11 cellular contexts compared by ENCODE assay signal in genomic region chr1:31588751-31589515, GRCh38. TPM values are rescaled to one million over a fixed set of nuclear protein-coding genes. Genes with fewer than 3 reads are reported as not detected.
A peak's percentile ranks its signal among the peaks of the same experiment; 100 is the strongest.
DNase-seq lines count a peak whose midpoint lies in the region; ATAC-seq and TF ChIP-seq lines count a peak whose summit lies in the region.
"Had no signal": no experiment of that assay in that cellular context is flagged by ENCODE, and none has a peak within 500 bp of the region (broad histone marks: within the 10 kb centered on the region; RNA-seq: fewer than 3 reads in every experiment).

No MANE protein-coding gene starts in this region.

- TF ChIP-seq CTCF in breast epithelium (IDR thresholded peaks at IDR 0.05): no peak
- TF ChIP-seq CTCF in MCF 10A (IDR thresholded peaks at IDR 0.05; ENCODE audit: unreplicated experiment): no peak
- TF ChIP-seq CTCF in fibroblast of the aortic adventitia (IDR thresholded peaks at IDR 0.05; ENCODE audit: insufficient read depth, low read length): no peak

- H3K27me3 Mint-ChIP-seq in MCF 10A (ENCODE audit: insufficient read depth, unreplicated experiment): no peaks in the 10 kb centered on the region

- H3K9me3 Mint-ChIP-seq in MCF 10A (ENCODE audit: unreplicated experiment): no peaks in the 10 kb centered on the region
- H3K9me3 Mint-ChIP-seq: naive B cell had no signal

- no TSS peak for BruUV-seq in MCF 10A (replicated peaks; lab: Mats Ljungman, UMichigan)

- no peaks in the 10 kb centered on the region for H3K36me3 Mint-ChIP-seq in MCF 10A (ENCODE audit: insufficient read depth, unreplicated experiment)
- H3K36me3 Mint-ChIP-seq: naive B cell had no signal

- WGBS in aorta, 2 donors: 8% methylated on average over 54 to 62 of the region's 62 CpGs

- H3K27ac ChIP-seq in breast epithelium (peak overlapping the region; percentile 90 to 92), muscle layer of duodenum (ENCODE audit: low read length) (peak overlapping the region; percentile 79), aorta (ENCODE audit: low read depth in 1 of 2, low read length in 2 of 2) (peak overlapping the region; percentile 83 to 89)
- H3K27ac ChIP-seq: HL-60 had no signal

- POLR2A ChIA-PET in MCF 10A (lab: Yijun Ruan, JAX): interaction anchor here (0.6 kb wide), 1 partner anchor 53 kb away, joined by 3 read pairs; no protein-coding TSS in a partner anchor

- H3K4me3 ChIP-seq in breast epithelium: peak overlapping the region; percentile 43 to 76 (median 49)
- peak overlapping the region; percentile 41 for H3K4me3 ChIP-seq in fibroblast of the aortic adventitia (ENCODE audit: low read depth, low read length)
- peak overlapping the region; percentile 33 to 58 for H3K4me3 ChIP-seq in muscle layer of duodenum (ENCODE audit: low read depth in 1 of 2, low read length in 2 of 2)
- H3K4me3 ChIP-seq in aorta (ENCODE audit: low read length in 2 of 2): no peak overlapping the region

- no peak for TF ChIP-seq POLR2A in breast epithelium (IDR thresholded peaks at IDR 0.05)

- peak in 1 of 2 donors; percentile 16 for DNase-seq in breast epithelium (ENCODE audit: low spot score in 2 of 2)
- DNase-seq in MCF 10A (ENCODE audit: unreplicated experiment): no peak
- DNase-seq in fibroblast of the aortic adventitia (ENCODE audit: low read depth): no peak
- DNase-seq in aorta: peak; percentile 81 to 91
- no peak for DNase-seq in cerebellar nuclear complex (lab: John Stamatoyannopoulos, UW)
- DNase-seq in NCI-H146 (lab: John Stamatoyannopoulos, UW): no peak
- DNase-seq: naive B cell; stimulated activated naive CD8-positive, alpha-beta T cell treated with anti-CD3 and anti-CD28 coated beads, Interleukin-15, Interleukin-2, amounts not matched to agents 100 U/mL and 50 U/mL, for 24 hours had no signal

- no peak overlapping the region for H3K27ac Mint-ChIP-seq in MCF 10A (ENCODE audit: low read depth, unreplicated experiment)
- H3K27ac Mint-ChIP-seq: naive B cell had no signal

- H3K27me3 ChIP-seq in breast epithelium (no peaks in the 10 kb centered on the region), muscle layer of duodenum (ENCODE audit: low read depth, low read length) (no peaks in the 10 kb centered on the region), aorta (ENCODE audit: control insufficient read depth in 1 of 2, insufficient read depth in 2 of 2, low read length in 1 of 2) (no peaks in the 10 kb centered on the region)

- H3K4me1 Mint-ChIP-seq in MCF 10A (ENCODE audit: insufficient read depth, unreplicated experiment): peaks cover 11% of the 10 kb centered on the region

- no peak overlapping the region for H3K4me3 Mint-ChIP-seq in MCF 10A (ENCODE audit: unreplicated experiment)

- ATAC-seq in aorta (ENCODE audit: low FRiP score) (peak; percentile 57), HG02970 (IDR thresholded peaks at IDR 0.05; ENCODE audit: low FRiP score, unreplicated experiment) (no peak)
- ATAC-seq: stimulated activated naive CD8-positive, alpha-beta T cell treated with anti-CD3 and anti-CD28 coated beads, Interleukin-15, Interleukin-2, amounts not matched to agents 100 U/mL and 50 U/mL, for 24 hours had no signal

- no peaks in the 10 kb centered on the region for H3K9me3 ChIP-seq in breast epithelium
- no peaks in the 10 kb centered on the region for H3K9me3 ChIP-seq in muscle layer of duodenum (ENCODE audit: control insufficient read depth in 1 of 2, low read length in 2 of 2)
- H3K9me3 ChIP-seq in aorta (ENCODE audit: control insufficient read depth, low read length): no peaks in the 10 kb centered on the region

- CTCF ChIA-PET in MCF 10A (lab: Yijun Ruan, JAX): no interaction called here

- H3K36me3 ChIP-seq in breast epithelium: no peaks in the 10 kb centered on the region
- peaks cover 12 to 15% of the 10 kb centered on the region in 2 donors for H3K36me3 ChIP-seq in muscle layer of duodenum (ENCODE audit: control insufficient read depth in 1 of 2, insufficient read depth in 2 of 2, low read length in 2 of 2)
- H3K36me3 ChIP-seq in aorta (ENCODE audit: control insufficient read depth in 1 of 2, insufficient read depth in 2 of 2, low read length in 1 of 2): peaks cover 0 to 7% of the 10 kb centered on the region in 2 donors

- intact Hi-C loops in breast epithelium (cut with DNase I; ENCODE audit: low total_unique reads): no loop called here
- intact Hi-C loops in MCF 10A (cut with micrococcal nuclease): no loop called here
- intact Hi-C loops in aorta (cut with DNase I): no loop called here

- peaks cover 6 to 13% of the 10 kb centered on the region in 2 donors for H3K4me1 ChIP-seq in breast epithelium
- peaks cover 7 to 42% of the 10 kb centered on the region in 2 donors for H3K4me1 ChIP-seq in muscle layer of duodenum (ENCODE audit: control insufficient read depth in 1 of 2, insufficient read depth in 2 of 2, low read length in 2 of 2)
- peaks cover 0 to 3% of the 10 kb centered on the region in 2 donors for H3K4me1 ChIP-seq in aorta (ENCODE audit: control insufficient read depth in 1 of 2, insufficient read depth in 2 of 2, low read length in 2 of 2)

RNA-seq across cellular contexts. Expression of gene TINAGL1, which starts 12.6 kb away (rescaled TPM):
- total RNA-seq in breast epithelium (100 to 1,000 TPM in 2 of 3 donors, 10 to 100 TPM in 1; 85.9 to 187 (median 144) TPM), MCF 10A (2022) (2.7 and 2.9 TPM in 2 replicates), fibroblast of the aortic adventitia (ENCODE audit: low replicate concordance) (1.2 and 99.8 TPM in 2 replicates), aorta (100 to 1,000 TPM; 317 to 506 TPM)
- 100 to 1,000 TPM; 158 to 325 TPM for polyA plus RNA-seq in aorta

RNA-seq across cellular contexts. Expression of gene HCRTR1, which starts 28.6 kb away (rescaled TPM):
- not detected for total RNA-seq in breast epithelium
- not detected in 2 replicates for total RNA-seq in MCF 10A (2022)
- total RNA-seq in fibroblast of the aortic adventitia (ENCODE audit: low replicate concordance): 0.18 TPM in 1 of 2 replicates, not detected in the other
- under 1 TPM in 1 of 2 donors, not detected in 1; 0.42 TPM for total RNA-seq in aorta
- under 1 TPM in 1 of 2 donors, not detected in 1; 0.18 TPM for polyA plus RNA-seq in aorta

RNA-seq across cellular contexts. Expression of gene PEF1, which starts 55.7 kb away (rescaled TPM):
- total RNA-seq in breast epithelium: 10 to 100 TPM; 67.8 to 84.9 (median 70.1) TPM
- 56.7 and 61.1 TPM in 2 replicates for total RNA-seq in MCF 10A (2022)
- 33.3 and 59.8 TPM in 2 replicates for total RNA-seq in fibroblast of the aortic adventitia (ENCODE audit: low replicate concordance)
- 10 to 100 TPM; 57.9 to 65.0 TPM for total RNA-seq in aorta
- 10 to 100 TPM; 75.5 to 83.9 TPM for polyA plus RNA-seq in aorta

Comparison
In these comparisons a context has a peak if more than half of its experiments do, and no peak if none do; other contexts are left out.
1. DNase-seq: peak in aorta (2 of 2); none in MCF 10A (single experiment), fibroblast of the aortic adventitia (single experiment), cerebellar nuclear complex (0 of 2) and NCI-H146 (single experiment).
2. H3K4me3 ChIP-seq: peak in breast epithelium (3 of 3), fibroblast of the aortic adventitia (single experiment) and muscle layer of duodenum (2 of 2); none in aorta (0 of 2).
3. Peak in every context shown above with its lines, with median percentiles within 50 percentile points of each other: H3K27ac ChIP-seq.